8 cellular contexts compared by ENCODE assay signal in genomic region chr1:31764307-31765040, GRCh38. TPM values are rescaled to one million over a fixed set of nuclear protein-coding genes. Genes with fewer than 3 reads are reported as not detected.
DNase-seq lines count a peak whose midpoint lies in the region; ATAC-seq and TF ChIP-seq lines count a peak whose summit lies in the region.

A gene with protein sequence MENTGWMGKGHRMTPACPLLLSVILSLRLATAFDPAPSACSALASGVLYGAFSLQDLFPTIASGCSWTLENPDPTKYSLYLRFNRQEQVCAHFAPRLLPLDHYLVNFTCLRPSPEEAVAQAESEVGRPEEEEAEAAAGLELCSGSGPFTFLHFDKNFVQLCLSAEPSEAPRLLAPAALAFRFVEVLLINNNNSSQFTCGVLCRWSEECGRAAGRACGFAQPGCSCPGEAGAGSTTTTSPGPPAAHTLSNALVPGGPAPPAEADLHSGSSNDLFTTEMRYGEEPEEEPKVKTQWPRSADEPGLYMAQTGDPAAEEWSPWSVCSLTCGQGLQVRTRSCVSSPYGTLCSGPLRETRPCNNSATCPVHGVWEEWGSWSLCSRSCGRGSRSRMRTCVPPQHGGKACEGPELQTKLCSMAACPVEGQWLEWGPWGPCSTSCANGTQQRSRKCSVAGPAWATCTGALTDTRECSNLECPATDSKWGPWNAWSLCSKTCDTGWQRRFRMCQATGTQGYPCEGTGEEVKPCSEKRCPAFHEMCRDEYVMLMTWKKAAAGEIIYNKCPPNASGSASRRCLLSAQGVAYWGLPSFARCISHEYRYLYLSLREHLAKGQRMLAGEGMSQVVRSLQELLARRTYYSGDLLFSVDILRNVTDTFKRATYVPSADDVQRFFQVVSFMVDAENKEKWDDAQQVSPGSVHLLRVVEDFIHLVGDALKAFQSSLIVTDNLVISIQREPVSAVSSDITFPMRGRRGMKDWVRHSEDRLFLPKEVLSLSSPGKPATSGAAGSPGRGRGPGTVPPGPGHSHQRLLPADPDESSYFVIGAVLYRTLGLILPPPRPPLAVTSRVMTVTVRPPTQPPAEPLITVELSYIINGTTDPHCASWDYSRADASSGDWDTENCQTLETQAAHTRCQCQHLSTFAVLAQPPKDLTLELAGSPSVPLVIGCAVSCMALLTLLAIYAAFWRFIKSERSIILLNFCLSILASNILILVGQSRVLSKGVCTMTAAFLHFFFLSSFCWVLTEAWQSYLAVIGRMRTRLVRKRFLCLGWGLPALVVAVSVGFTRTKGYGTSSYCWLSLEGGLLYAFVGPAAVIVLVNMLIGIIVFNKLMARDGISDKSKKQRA (N-terminal part only) (minus strand): TSS chr1:31764340. CDS start chr1:31757221, 7,119 bp downstream.

- DNase-seq in NCI-H82 (lab: John Stamatoyannopoulos, UW) (peak; percentile 65), NCI-H82 treated with DMSO at 0.1 percent for 48 hours (lab: John Stamatoyannopoulos, UW; ENCODE audit: unreplicated experiment) (no peak), NCI-H526 treated with DMSO at 0.1 percent for 48 hours (lab: John Stamatoyannopoulos, UW) (peak; percentile 25), brain microvascular endothelial cell (no peak), kidney epithelial cell (ENCODE audit: low read depth) (no peak)

- ATAC-seq in HG02981 (IDR thresholded peaks at IDR 0.05; ENCODE audit: unreplicated experiment) (no peak), GM21367 (IDR thresholded peaks at IDR 0.05; ENCODE audit: unreplicated experiment) (no peak)

- in situ Hi-C loops in brain microvascular endothelial cell (cut with HindIII; ENCODE audit: low pct_ligation_motif_present, low sequenced_read_pairs), result no loop called here

- H3K4me1 ChIP-seq in thymus (ENCODE audit: control insufficient read depth, insufficient read depth, low read length), result peaks cover 23% of the 10 kb centered on the region

- H3K27ac ChIP-seq in brain microvascular endothelial cell, result no peak within 1 kb of the TSS
- H3K27ac ChIP-seq in thymus (ENCODE audit: low read depth), result no peak within 1 kb of the TSS

- H3K4me3 ChIP-seq in brain microvascular endothelial cell (ENCODE audit: low read depth, low read length) (peak within 1 kb of the TSS; percentile 56), kidney epithelial cell (ENCODE audit: low read depth, low read length) (peak within 1 kb of the TSS; percentile 46), thymus (ENCODE audit: low read length) (peak within 1 kb of the TSS; percentile 75)

- TF ChIP-seq CTCF in brain microvascular endothelial cell (IDR thresholded peaks at IDR 0.05; ENCODE audit: low read depth, low read length, missing control alignments), result peak; percentile 15
- TF ChIP-seq CTCF in kidney epithelial cell (IDR thresholded peaks at IDR 0.05; ENCODE audit: insufficient read depth, low read length, poor library complexity, severe bottlenecking), result no peak

- H3K9me3 ChIP-seq in thymus (ENCODE audit: control insufficient read depth), result no peaks in the 10 kb centered on the region

- WGBS in thymus, result 5% methylated on average over 60 of the region's 60 CpGs

- H3K27me3 ChIP-seq in brain microvascular endothelial cell (replicated peaks) (no peaks in the 10 kb centered on the region), kidney epithelial cell (ENCODE audit: control insufficient read depth, insufficient read depth, low read length) (peaks cover 8% of the 10 kb centered on the region), thymus (ENCODE audit: control insufficient read depth, insufficient read depth) (no peaks in the 10 kb centered on the region)

- H3K36me3 ChIP-seq in brain microvascular endothelial cell (replicated peaks), result no peaks in the 10 kb centered on the region
- no peaks in the 10 kb centered on the region for H3K36me3 ChIP-seq in kidney epithelial cell (ENCODE audit: control insufficient read depth, insufficient read depth, low read length)
- H3K36me3 ChIP-seq in thymus (ENCODE audit: control insufficient read depth, insufficient read depth), result no peaks in the 10 kb centered on the region

RNA-seq across cellular contexts. Expression of the gene that starts here (rescaled TPM):
- total RNA-seq in kidney epithelial cell, result 1.5 and 2.6 TPM in 2 replicates
- polyA plus RNA-seq in thymus, result 24.4 TPM

Comparison
In these comparisons a context has a peak if more than half of its experiments do, and no peak if none do; other contexts are left out.
1. DNase-seq: peak in NCI-H82 (single experiment) and NCI-H526 treated with DMSO at 0.1 percent for 48 hours (single experiment); none in NCI-H82 treated with DMSO at 0.1 percent for 48 hours (single experiment), brain microvascular endothelial cell (single experiment) and kidney epithelial cell (single experiment).
2. Peak in every context shown above with its lines, with median percentiles within 50 percentile points of each other: H3K4me3 ChIP-seq.